In the genomic region with DNA sequence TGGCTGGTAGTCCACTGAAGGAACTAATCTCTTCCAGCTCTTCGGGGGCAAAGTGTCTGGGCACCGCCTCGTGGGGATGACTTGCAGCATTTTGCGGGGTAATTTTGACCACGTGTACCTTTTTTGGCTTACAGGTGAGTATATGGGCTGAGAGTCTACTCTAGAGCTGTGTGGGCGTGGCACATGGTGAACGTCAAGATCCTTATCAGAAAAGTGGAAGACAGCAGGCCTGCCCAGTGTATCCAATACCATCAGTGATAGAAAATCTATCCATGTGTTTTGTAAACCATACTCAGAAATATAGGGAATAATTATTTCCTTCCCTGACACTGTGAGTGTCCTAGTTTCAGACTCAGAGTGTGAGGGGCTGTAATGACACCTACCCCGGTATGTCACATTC, we compare ENCODE assay signal across 17 cellular contexts.
DNase-seq lines count a peak whose midpoint lies in the region; ATAC-seq and TF ChIP-seq lines count a peak whose summit lies in the region.
"Had no signal": no experiment of that assay in that cellular context is flagged by ENCODE, and none has a peak within 500 bp of the region (broad histone marks: within the 10 kb centered on the region; RNA-seq: fewer than 3 reads in every experiment).

No MANE protein-coding gene starts in this region.

- peaks cover 0 to 2% of the 10 kb centered on the region in 2 experiments for H3K36me3 ChIP-seq in SK-N-SH (replicated peaks in 1 of 2; ENCODE audit: control insufficient read depth in 1 of 2, insufficient read depth in 2 of 2, low read length in 1 of 2)
- H3K36me3 ChIP-seq in parathyroid adenoma (ENCODE audit: control insufficient read depth, insufficient read depth, low read length), result no peaks in the 10 kb centered on the region
- no peaks in the 10 kb centered on the region for H3K36me3 ChIP-seq in vagina

- intact Hi-C loops in vagina (cut with DNase I), result no loop called here

- CTCF ChIA-PET in SK-N-SH (lab: Yijun Ruan, JAX), result interaction anchor here (0.8 to 10.1 kb wide), 7 partner anchors 9 to 205 kb away, joined by 3 to 97 read pairs (median 4); no protein-coding TSS in a partner anchor

- 84% methylated on average over 7 of the region's 8 CpGs for WGBS in SK-N-SH (ENCODE audit: low lambda C conversion rate)

- H3K4me1 ChIP-seq in SK-N-SH (ENCODE audit: control insufficient read depth in 1 of 2, insufficient read depth in 2 of 2, low read depth in 1 of 2, low read length in 1 of 2) (peaks cover 0 to 71% of the 10 kb centered on the region in 2 experiments; a peak in 2 of 4 replicates), parathyroid adenoma (peaks cover 27% of the 10 kb centered on the region), vagina (peaks cover 37% of the 10 kb centered on the region)

- no peaks in the 10 kb centered on the region for H3K9me2 ChIP-seq in SK-N-SH

- TF ChIP-seq CTCF in SK-N-SH (IDR thresholded peaks at IDR 0.05) (no peak), parathyroid adenoma (IDR thresholded peaks at IDR 0.05) (no peak), vagina (IDR thresholded peaks at IDR 0.05) (no peak)

- peak in 1 of 2 experiments; percentile 77; a peak in 1 of 4 replicates for TF ChIP-seq EP300 in SK-N-SH (IDR thresholded peaks at IDR 0.05; ENCODE audit: borderline replicate concordance in 1 of 2, low read depth in 1 of 2, low read length in 1 of 2)

- no peaks in the 10 kb centered on the region for H4K20me1 ChIP-seq in SK-N-SH (ENCODE audit: insufficient read depth)

- H3K9ac ChIP-seq in SK-N-SH, result no peak overlapping the region
- no peak overlapping the region for H3K9ac ChIP-seq in parathyroid adenoma

- H3K9me3 ChIP-seq in SK-N-SH, result 0 out of 2 replicates have a peak, but pooled peaks cover under 1% of the 10 kb centered on the region
- no peaks in the 10 kb centered on the region for H3K9me3 ChIP-seq in parathyroid adenoma (ENCODE audit: control insufficient read depth, low read length)
- H3K9me3 ChIP-seq in vagina, result no peaks in the 10 kb centered on the region
- H3K9me3 ChIP-seq: A549, Caco-2 had no signal

- H3K27me3 ChIP-seq in SK-N-SH (ENCODE audit: insufficient read depth) (no peaks in the 10 kb centered on the region), parathyroid adenoma (ENCODE audit: control insufficient read depth, insufficient read depth, low read length) (no peaks in the 10 kb centered on the region), vagina (no peaks in the 10 kb centered on the region)

- no peaks in the 10 kb centered on the region for H3F3A ChIP-seq in SK-N-SH (replicated peaks; ENCODE audit: insufficient read depth)

- H3K79me2 ChIP-seq in SK-N-SH (ENCODE audit: insufficient read depth), result peaks cover 7% of the 10 kb centered on the region
- H3K79me2 ChIP-seq in parathyroid adenoma, result peaks cover 52% of the 10 kb centered on the region

- no peak for DNase-seq in SK-N-SH
- DNase-seq in SK-N-DZ (ENCODE audit: low spot score), result peak; percentile 74
- DNase-seq in vagina (ENCODE audit: extremely low spot score in 2 of 2), result no peak
- DNase-seq in retina, result no peak
- no peak for DNase-seq in NCI-H2029 treated with DMSO at 0.1 percent for 48 hours (lab: John Stamatoyannopoulos, UW)
- DNase-seq: AML-193; Caco-2; CD4-positive, alpha-beta T cell had no signal

- no peak; the same call in 1 of the 2 replicates for TF ChIP-seq RAD21 in SK-N-SH (IDR thresholded peaks at IDR 0.05; ENCODE audit: low read length)

- H3K4me3 ChIP-seq in SK-N-SH (ENCODE audit: low read depth in 2 of 2, low read length in 1 of 2), result no peak overlapping the region
- no peak overlapping the region for H3K4me3 ChIP-seq in parathyroid adenoma (ENCODE audit: low read depth, low read length)
- H3K4me3 ChIP-seq in vagina, result no peak overlapping the region
- H3K4me3 ChIP-seq: A549, GM23338 had no signal

- no peak for ATAC-seq in SK-N-SH treated with all-trans-retinoic acid at 6 μM for 48 hours
- no peak for ATAC-seq in HG03439 (IDR thresholded peaks at IDR 0.05; ENCODE audit: unreplicated experiment)
- ATAC-seq: A549, GM23338, HCT116, HepG2 had no signal

- H3K27ac ChIP-seq in SK-N-SH (ENCODE audit: low read depth in 2 of 2, low read length in 1 of 2), result peak overlapping the region in 1 of 2 experiments; percentile 97; a peak in 2 of 4 replicates
- no peak overlapping the region for H3K27ac ChIP-seq in parathyroid adenoma
- H3K27ac ChIP-seq in vagina, result peak overlapping the region; percentile 5
- H3K27ac ChIP-seq: 22Rv1, C4-2B had no signal

- POLR2A ChIA-PET in SK-N-SH (lab: Yijun Ruan, JAX), result no interaction called here

- H2AFZ ChIP-seq in SK-N-SH (ENCODE audit: low read depth) (no peak overlapping the region), parathyroid adenoma (no peak overlapping the region)
- H2AFZ ChIP-seq: GM23338 had no signal

- H3K4me2 ChIP-seq in SK-N-SH (no peak overlapping the region), parathyroid adenoma (ENCODE audit: low read length) (peak overlapping the region; percentile 25)
- H3K4me2 ChIP-seq: GM23338 had no signal

- no peak for TF ChIP-seq POLR2A in vagina (IDR thresholded peaks at IDR 0.05)

TF ChIP-seq in SK-N-SH, 30 proteins besides CTCF, POLR2A, EP300 and RAD21 (continues in another document):
- TF ChIP-seq TCF12 (IDR thresholded peaks at IDR 0.05) (peak; percentile 10; the same call in 1 of the 2 replicates), GATA2 (CRISPR knock-in tag; IDR thresholded peaks at IDR 0.05) (peak; percentile 79), FOXJ3 (CRISPR knock-in tag; IDR thresholded peaks at IDR 0.05) (no peak)
- TF ChIP-seq, protein P1, sequence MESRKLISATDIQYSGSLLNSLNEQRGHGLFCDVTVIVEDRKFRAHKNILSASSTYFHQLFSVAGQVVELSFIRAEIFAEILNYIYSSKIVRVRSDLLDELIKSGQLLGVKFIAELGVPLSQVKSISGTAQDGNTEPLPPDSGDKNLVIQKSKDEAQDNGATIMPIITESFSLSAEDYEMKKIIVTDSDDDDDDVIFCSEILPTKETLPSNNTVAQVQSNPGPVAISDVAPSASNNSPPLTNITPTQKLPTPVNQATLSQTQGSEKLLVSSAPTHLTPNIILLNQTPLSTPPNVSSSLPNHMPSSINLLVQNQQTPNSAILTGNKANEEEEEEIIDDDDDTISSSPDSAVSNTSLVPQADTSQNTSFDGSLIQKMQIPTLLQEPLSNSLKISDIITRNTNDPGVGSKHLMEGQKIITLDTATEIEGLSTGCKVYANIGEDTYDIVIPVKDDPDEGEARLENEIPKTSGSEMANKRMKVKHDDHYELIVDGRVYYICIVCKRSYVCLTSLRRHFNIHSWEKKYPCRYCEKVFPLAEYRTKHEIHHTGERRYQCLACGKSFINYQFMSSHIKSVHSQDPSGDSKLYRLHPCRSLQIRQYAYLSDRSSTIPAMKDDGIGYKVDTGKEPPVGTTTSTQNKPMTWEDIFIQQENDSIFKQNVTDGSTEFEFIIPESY (IDR thresholded peaks at IDR 0.05; ENCODE audit: borderline replicate concordance, low read depth), result no peak

TF ChIP-seq in SK-N-SH treated with all-trans-retinoic acid at 6 μM for 48 hours, 23 proteins besides CTCF, POLR2A, EP300 and RAD21:
- TF ChIP-seq ESRRG (CRISPR knock-in tag; IDR thresholded peaks at IDR 0.05), result no peak
- no peak for TF ChIP-seq ZNF565 (CRISPR knock-in tag; conservative IDR thresholded peaks at IDR 0.05; ENCODE audit: low read depth)
- TF ChIP-seq ZFP30 (CRISPR knock-in tag; IDR thresholded peaks at IDR 0.05), result no peak
- TF ChIP-seq PPARA (CRISPR knock-in tag; IDR thresholded peaks at IDR 0.05; ENCODE audit: borderline replicate concordance), result no peak
- TF ChIP-seq ZC3H10 (CRISPR knock-in tag; IDR thresholded peaks at IDR 0.05), result no peak
- no peak for TF ChIP-seq ZNF8 (CRISPR knock-in tag; IDR thresholded peaks at IDR 0.05)
- TF ChIP-seq, protein P2, sequence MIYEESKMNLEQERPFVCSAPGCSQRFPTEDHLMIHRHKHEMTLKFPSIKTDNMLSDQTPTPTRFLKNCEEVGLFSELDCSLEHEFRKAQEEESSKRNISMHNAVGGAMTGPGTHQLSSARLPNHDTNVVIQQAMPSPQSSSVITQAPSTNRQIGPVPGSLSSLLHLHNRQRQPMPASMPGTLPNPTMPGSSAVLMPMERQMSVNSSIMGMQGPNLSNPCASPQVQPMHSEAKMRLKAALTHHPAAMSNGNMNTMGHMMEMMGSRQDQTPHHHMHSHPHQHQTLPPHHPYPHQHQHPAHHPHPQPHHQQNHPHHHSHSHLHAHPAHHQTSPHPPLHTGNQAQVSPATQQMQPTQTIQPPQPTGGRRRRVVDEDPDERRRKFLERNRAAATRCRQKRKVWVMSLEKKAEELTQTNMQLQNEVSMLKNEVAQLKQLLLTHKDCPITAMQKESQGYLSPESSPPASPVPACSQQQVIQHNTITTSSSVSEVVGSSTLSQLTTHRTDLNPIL (CRISPR knock-in tag; IDR thresholded peaks at IDR 0.05; ENCODE audit: low read depth), result no peak
